In the genomic region with DNA sequence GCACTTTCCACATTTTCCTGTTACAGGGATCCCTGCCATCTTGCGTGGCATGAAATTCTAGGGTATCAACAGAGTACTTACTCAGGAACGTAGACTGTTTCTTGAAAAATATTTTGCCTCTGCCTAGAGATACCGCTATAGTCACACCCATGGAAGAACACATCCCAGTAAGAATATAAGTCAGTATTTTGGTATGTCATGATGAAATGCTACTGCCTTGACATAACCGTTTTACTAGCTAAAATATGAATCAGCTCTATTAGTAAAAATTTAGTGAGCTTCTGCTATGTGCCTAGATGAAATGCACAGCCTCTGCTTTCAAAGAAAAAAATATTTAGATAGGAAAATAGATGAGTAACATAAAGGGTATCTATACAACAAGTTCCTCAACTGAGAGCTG, we compare ENCODE assay signal across 18 cellular contexts.
A peak's percentile ranks its signal among the peaks of the same experiment; 100 is the strongest.
DNase-seq lines count a peak whose midpoint lies in the region; ATAC-seq and TF ChIP-seq lines count a peak whose summit lies in the region.
"Had no signal": no experiment of that assay in that cellular context is flagged by ENCODE, and none has a peak within 500 bp of the region (broad histone marks: within the 10 kb centered on the region; RNA-seq: fewer than 3 reads in every experiment).

No MANE protein-coding gene starts in this region.

- H3K27ac ChIP-seq in mammary epithelial cell (ENCODE audit: insufficient read depth, low read depth, low read length) (no peak overlapping the region), tibial nerve (no peak overlapping the region)
- H3K27ac ChIP-seq: BLaER1 treated with 17β-estradiol and CSF1 and Interleukin-3, amounts not matched to agents 10 nM and 100 nM had no signal

- H3K27me3 ChIP-seq in mammary epithelial cell (ENCODE audit: insufficient read depth, low read length) = no peaks in the 10 kb centered on the region
- H3K27me3 ChIP-seq in tibial nerve = no peaks in the 10 kb centered on the region
- H3K27me3 ChIP-seq: BLaER1 treated with 17β-estradiol and CSF1 and Interleukin-3, amounts not matched to agents 10 nM and 100 nM had no signal

- no peak for TF ChIP-seq POLR2A in tibial nerve (IDR thresholded peaks at IDR 0.05)

- H3K27me3 Mint-ChIP-seq in activated naive CD8-positive, alpha-beta T cell treated with anti-CD3 and anti-CD28 coated beads, Interleukin-2, amount 50 U/mL, for 24 hours = no peaks in the 10 kb centered on the region
- H3K27me3 Mint-ChIP-seq: CD8-positive, alpha-beta memory T cell; IgD-negative memory B cell had no signal

- H3K4me1 ChIP-seq in mammary epithelial cell (ENCODE audit: insufficient read depth, low read length) (no peaks in the 10 kb centered on the region), tibial nerve (peaks cover 0 to 3% (median 0%) of the 10 kb centered on the region in 4 donors)

- dilution Hi-C loops in mammary epithelial cell (cut with HindIII; ENCODE audit: low sequenced_read_pairs) = no loop called here

- intact Hi-C loops in mammary epithelial cell (cut with micrococcal nuclease) = no loop called here

- no peaks in the 10 kb centered on the region for H4K20me1 ChIP-seq in mammary epithelial cell (ENCODE audit: insufficient read depth, low read length)
- H4K20me1 ChIP-seq: BLaER1 treated with 17β-estradiol and CSF1 and Interleukin-3, amounts not matched to agents 10 nM and 100 nM had no signal

- no peak for ATAC-seq in activated naive CD8-positive, alpha-beta T cell treated with anti-CD3 and anti-CD28 coated beads, Interleukin-2, amount 50 U/mL, for 24 hours

- H3K4me3 ChIP-seq in mammary epithelial cell (replicated peaks in 1 of 3; ENCODE audit: insufficient read depth in 1 of 3, low read depth in 2 of 3, low read length in 3 of 3) (no peak overlapping the region), tibial nerve (no peak overlapping the region)
- H3K4me3 ChIP-seq: BLaER1 treated with 17β-estradiol and CSF1 and Interleukin-3, amounts not matched to agents 10 nM and 100 nM had no signal

- H3K27ac Mint-ChIP-seq in activated naive CD8-positive, alpha-beta T cell treated with anti-CD3 and anti-CD28 coated beads, Interleukin-2, amount 50 U/mL, for 24 hours = no peak overlapping the region
- H3K27ac Mint-ChIP-seq: CD8-positive, alpha-beta memory T cell had no signal

- CTCF ChIA-PET in mammary epithelial cell (lab: Charles Lee; ENCODE audit: low non-redundant PET) = no interaction called here

- no peak overlapping the region for H3K9ac ChIP-seq in mammary epithelial cell (ENCODE audit: insufficient read depth, low read length)
- H3K9ac ChIP-seq: BLaER1 treated with 17β-estradiol and CSF1 and Interleukin-3, amounts not matched to agents 10 nM and 100 nM had no signal

- no peak overlapping the region for H2AFZ ChIP-seq in mammary epithelial cell (ENCODE audit: low read depth, low read length)

- no peak overlapping the region for H3K4me2 ChIP-seq in mammary epithelial cell (ENCODE audit: insufficient read depth, low read depth, low read length)
- H3K4me2 ChIP-seq: BLaER1 treated with 17β-estradiol and CSF1 and Interleukin-3, amounts not matched to agents 10 nM and 100 nM had no signal

- no peaks in the 10 kb centered on the region for H3K4me1 Mint-ChIP-seq in activated naive CD8-positive, alpha-beta T cell treated with anti-CD3 and anti-CD28 coated beads, Interleukin-2, amount 50 U/mL, for 24 hours
- H3K4me1 Mint-ChIP-seq: CD8-positive, alpha-beta memory T cell had no signal

- no peaks in the 10 kb centered on the region for H3K9me3 ChIP-seq in mammary epithelial cell (replicated peaks; ENCODE audit: insufficient read depth, low read length)
- H3K9me3 ChIP-seq in tibial nerve = no peaks in the 10 kb centered on the region
- H3K9me3 ChIP-seq: BLaER1 treated with 17β-estradiol and CSF1 and Interleukin-3, amounts not matched to agents 10 nM and 100 nM had no signal

- no peak for TF ChIP-seq EP300 in tibial nerve (IDR thresholded peaks at IDR 0.05)

- DNase-seq in EH (ENCODE audit: low read depth) (peak; percentile 64), HS-5 (ENCODE audit: low read depth) (peak; percentile 33), mammary epithelial cell (peak; percentile 27), iris pigment epithelial cell (ENCODE audit: low read depth) (peak; percentile 61), T-helper 1 cell (no peak), tibial nerve (ENCODE audit: low spot score in 2 of 2) (no peak), NCI-H446 (lab: John Stamatoyannopoulos, UW) (no peak)
- DNase-seq in activated naive CD8-positive, alpha-beta T cell treated with anti-CD3 and anti-CD28 coated beads, Interleukin-2, amount 50 U/mL, for 24 hours = no peak
- DNase-seq: CD8-positive, alpha-beta memory T cell; DMS79; GDM1; H7; Kasumi-1; NCI-H1930; NCI-H748 treated with DMSO at 0.1 percent for 48 hours; OCI-M1 had no signal

- H3K36me3 ChIP-seq in mammary epithelial cell (ENCODE audit: insufficient read depth, low read length) (no peaks in the 10 kb centered on the region), tibial nerve (no peaks in the 10 kb centered on the region)

- BruUV-seq in mammary epithelial cell (replicated peaks; lab: Mats Ljungman, UMichigan) = no TSS peak

- TF ChIP-seq CTCF in mammary epithelial cell (conservative IDR thresholded peaks at IDR 0.05 in 1 of 2, IDR thresholded peaks at IDR 0.05 in 1 of 2; ENCODE audit: extremely low read depth in 1 of 2, insufficient read depth in 1 of 2, low read depth in 1 of 2, low read length in 2 of 2) (no peak), tibial nerve (IDR thresholded peaks at IDR 0.05) (no peak)

- H3K79me2 ChIP-seq in mammary epithelial cell (ENCODE audit: insufficient read depth, low read length) = no peaks in the 10 kb centered on the region

- in situ Hi-C loops in mammary epithelial cell (cut with MboI; ENCODE audit: low sequenced_read_pairs in 2 of 2) = no loop called here

- peaks cover 14% of the 10 kb centered on the region for H3K36me3 Mint-ChIP-seq in activated naive CD8-positive, alpha-beta T cell treated with anti-CD3 and anti-CD28 coated beads, Interleukin-2, amount 50 U/mL, for 24 hours (ENCODE audit: low read depth)

- no peak overlapping the region for H3K4me3 Mint-ChIP-seq in activated naive CD8-positive, alpha-beta T cell treated with anti-CD3 and anti-CD28 coated beads, Interleukin-2, amount 50 U/mL, for 24 hours
- H3K4me3 Mint-ChIP-seq: CD8-positive, alpha-beta memory T cell; IgD-negative memory B cell had no signal

- no peaks in the 10 kb centered on the region for H3K9me3 Mint-ChIP-seq in activated naive CD8-positive, alpha-beta T cell treated with anti-CD3 and anti-CD28 coated beads, Interleukin-2, amount 50 U/mL, for 24 hours
- H3K9me3 Mint-ChIP-seq: CD8-positive, alpha-beta memory T cell; IgD-negative memory B cell had no signal

- WGBS in mammary epithelial cell (ENCODE audit: low coverage, missing lambda C conversion rate) = 81% methylated on average over 4 of the region's 4 CpGs
- WGBS in tibial nerve, 2 donors = 94 to 96% methylated on average over 4 of the region's 4 CpGs

Comparison
In these comparisons a context has a peak if more than half of its experiments do, and no peak if none do; other contexts are left out.
1. DNase-seq: peak in EH (single experiment), HS-5 (single experiment), mammary epithelial cell (single experiment) and iris pigment epithelial cell (single experiment); none in activated naive CD8-positive, alpha-beta T cell treated with anti-CD3 and anti-CD28 coated beads, Interleukin-2, amount 50 U/mL, for 24 hours (single experiment), T-helper 1 cell (0 of 5), tibial nerve (0 of 2) and NCI-H446 (0 of 2).